Comparison of ENCODE assay signal across 10 cellular contexts in the genomic region with DNA sequence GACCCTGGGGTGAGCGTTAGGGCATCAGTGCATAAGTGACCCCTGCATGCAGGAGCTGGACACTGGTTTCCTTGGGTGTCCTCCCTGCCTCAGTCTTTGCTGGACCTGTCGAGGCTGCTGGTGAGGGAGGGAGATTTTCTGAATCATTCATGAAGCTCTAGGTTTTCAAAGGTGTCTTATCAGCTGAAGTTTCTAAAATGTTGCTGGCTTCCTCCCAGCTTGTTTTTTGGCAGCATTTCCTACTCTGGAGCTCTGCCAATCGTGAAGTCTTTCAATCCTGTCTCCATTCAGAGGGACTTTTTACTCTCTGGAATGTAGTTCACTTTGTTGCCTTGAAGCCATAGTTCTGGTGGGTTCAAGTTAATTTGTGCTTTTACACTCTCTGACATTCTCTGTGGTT. TPM values are rescaled to one million over a fixed set of nuclear protein-coding genes. Genes with fewer than 3 reads are reported as not detected.
DNase-seq lines count a peak whose midpoint lies in the region; ATAC-seq and TF ChIP-seq lines count a peak whose summit lies in the region.
"Had no signal": no experiment of that assay in that cellular context is flagged by ENCODE, and none has a peak within 500 bp of the region (broad histone marks: within the 10 kb centered on the region; RNA-seq: fewer than 3 reads in every experiment).

No MANE protein-coding gene starts in this region.

- DNase-seq in activated naive CD4-positive, alpha-beta T cell treated with anti-CD3 and anti-CD28 coated beads, Interleukin-2, amount 10 ng/mL, durations not matched to agents 7 days and 5 days: no peak
- no peak for DNase-seq in activated naive CD4-positive, alpha-beta T cell treated with anti-CD3 and anti-CD28 coated beads, Interleukin-2, amount 50 U/mL, for 16 hours
- peak; percentile 33 to 80 (median 55) for DNase-seq in adrenal gland
- DNase-seq in stimulated activated naive CD8-positive, alpha-beta T cell treated with anti-CD3 and anti-CD28 coated beads, Interleukin-15, Interleukin-2, amounts not matched to agents 100 U/mL and 50 U/mL, for 24 hours: no peak
- no peak for DNase-seq in SHP77 treated with DMSO at 0.1 percent for 48 hours (lab: John Stamatoyannopoulos, UW)
- DNase-seq in NCI-H774 (lab: John Stamatoyannopoulos, UW): no peak
- DNase-seq: C1 segment of cervical spinal cord had no signal

- no peaks in the 10 kb centered on the region for H3F3A ChIP-seq in Loucy (ENCODE audit: low read depth)

- no peak overlapping the region for H3K27ac ChIP-seq in adrenal gland

- H3K9me2 ChIP-seq in Loucy (replicated peaks; ENCODE audit: low read depth, low read length): no peaks in the 10 kb centered on the region

- H3K9me3 ChIP-seq in Loucy (ENCODE audit: insufficient read depth, low read depth, low read length): no peaks in the 10 kb centered on the region
- H3K9me3 ChIP-seq in adrenal gland (replicated peaks in 1 of 3): no peaks in the 10 kb centered on the region

- peak; percentile 16 for ATAC-seq in stimulated activated naive CD8-positive, alpha-beta T cell treated with anti-CD3 and anti-CD28 coated beads, Interleukin-15, Interleukin-2, amounts not matched to agents 100 U/mL and 50 U/mL, for 24 hours
- no peak for ATAC-seq in HG03135 (IDR thresholded peaks at IDR 0.05; ENCODE audit: unreplicated experiment)

- H3K4me3 Mint-ChIP-seq in activated naive CD4-positive, alpha-beta T cell treated with anti-CD3 and anti-CD28 coated beads, Interleukin-2, amount 10 ng/mL, durations not matched to agents 7 days and 5 days: peak overlapping the region; percentile 53

- H2AFZ ChIP-seq in Loucy (ENCODE audit: low read length): no peak overlapping the region

- peaks cover 20% of the 10 kb centered on the region for H3K36me3 Mint-ChIP-seq in activated naive CD4-positive, alpha-beta T cell treated with anti-CD3 and anti-CD28 coated beads, Interleukin-2, amount 10 ng/mL, durations not matched to agents 7 days and 5 days

- H3K4me1 ChIP-seq in Loucy (ENCODE audit: insufficient read depth, low read length, poor library complexity, severe bottlenecking) (peaks cover 26% of the 10 kb centered on the region), adrenal gland (replicated peaks in 1 of 2) (no peaks in the 10 kb centered on the region)

- H3K27ac Mint-ChIP-seq in activated naive CD4-positive, alpha-beta T cell treated with anti-CD3 and anti-CD28 coated beads, Interleukin-2, amount 10 ng/mL, durations not matched to agents 7 days and 5 days: peak overlapping the region; percentile 87

- H3K27me3 ChIP-seq in Loucy (ENCODE audit: insufficient read depth, low read length, poor library complexity, severe bottlenecking) (no peaks in the 10 kb centered on the region), adrenal gland (no peaks in the 10 kb centered on the region)

- peak overlapping the region; percentile 4 for H3K9ac ChIP-seq in Loucy (ENCODE audit: low read depth, low read length, poor library complexity, severe bottlenecking)

- H3K36me3 ChIP-seq in Loucy (ENCODE audit: insufficient read depth, low read length) (no peaks in the 10 kb centered on the region), adrenal gland (replicated peaks in 1 of 2) (no peaks in the 10 kb centered on the region)

- no peak for TF ChIP-seq POLR2A in adrenal gland (IDR thresholded peaks at IDR 0.05)

- peaks cover 43% of the 10 kb centered on the region for H3K4me1 Mint-ChIP-seq in activated naive CD4-positive, alpha-beta T cell treated with anti-CD3 and anti-CD28 coated beads, Interleukin-2, amount 10 ng/mL, durations not matched to agents 7 days and 5 days

- CTCF ChIA-PET in activated naive CD4-positive, alpha-beta T cell treated with anti-CD3 and anti-CD28 coated beads, Interleukin-2, amount 10 ng/mL, durations not matched to agents 7 days and 5 days (lab: Charles Lee): interaction anchor here (0.5 to 0.8 kb wide), 3 partner anchors 19 to 84 kb away, joined by 3 to 5 read pairs (median 3); no protein-coding TSS in a partner anchor

- WGBS in adrenal gland, 4 donors: 0 to 7% (median 1%) methylated on average over 1 to 3 of the region's 3 CpGs

- peak overlapping the region; percentile 82 for H3K4me2 ChIP-seq in Loucy (ENCODE audit: low read depth, low read length, poor library complexity, severe bottlenecking)

- H3K4me3 ChIP-seq in Loucy (ENCODE audit: low read length, poor library complexity, severe bottlenecking) (peak overlapping the region; percentile 61), adrenal gland (no peak overlapping the region)

- no peaks in the 10 kb centered on the region for H3K79me2 ChIP-seq in Loucy (ENCODE audit: insufficient read depth, low read length)

- peaks cover 21% of the 10 kb centered on the region for H3K27me3 Mint-ChIP-seq in activated naive CD4-positive, alpha-beta T cell treated with anti-CD3 and anti-CD28 coated beads, Interleukin-2, amount 10 ng/mL, durations not matched to agents 7 days and 5 days

- H3K9me3 Mint-ChIP-seq in activated naive CD4-positive, alpha-beta T cell treated with anti-CD3 and anti-CD28 coated beads, Interleukin-2, amount 10 ng/mL, durations not matched to agents 7 days and 5 days: peaks cover 16% of the 10 kb centered on the region

- intact Hi-C loops in adrenal gland (cut with DNase I): no loop called here

- TF ChIP-seq CTCF in Loucy (conservative IDR thresholded peaks at IDR 0.05; ENCODE audit: low read length) (no peak), adrenal gland (IDR thresholded peaks at IDR 0.05) (no peak)

- no peaks in the 10 kb centered on the region for H4K20me1 ChIP-seq in Loucy (ENCODE audit: insufficient read depth, low read length, poor library complexity, severe bottlenecking)

RNA-seq across cellular contexts. Expression of gene SNTG2, which starts 23.8 kb away (rescaled TPM):
- total RNA-seq in adrenal gland: 1 to 10 TPM in 4 of 8 donors, under 1 TPM in 3, not detected in 1; 0.26 to 4.3 (median 1.1) TPM
- polyA plus RNA-seq in adrenal gland: 1 to 10 TPM in 1 of 3 donors, under 1 TPM in 2; 0.48 to 1.5 (median 0.72) TPM
- total RNA-seq: T-helper 1 cell treated with Interleukin-12 subunit alpha and Interleukin-12 subunit beta and Interleukin-4 antibody, amounts not matched to agents 30 ng/mL and 1 ng/mL, for 36 hours had no signal

Comparison
In these comparisons a context has a peak if more than half of its experiments do, and no peak if none do; other contexts are left out.
1. DNase-seq: peak in adrenal gland (7 of 7); none in activated naive CD4-positive, alpha-beta T cell treated with anti-CD3 and anti-CD28 coated beads, Interleukin-2, amount 10 ng/mL, durations not matched to agents 7 days and 5 days (single experiment), activated naive CD4-positive, alpha-beta T cell treated with anti-CD3 and anti-CD28 coated beads, Interleukin-2, amount 50 U/mL, for 16 hours (single experiment), stimulated activated naive CD8-positive, alpha-beta T cell treated with anti-CD3 and anti-CD28 coated beads, Interleukin-15, Interleukin-2, amounts not matched to agents 100 U/mL and 50 U/mL, for 24 hours (single experiment), SHP77 treated with DMSO at 0.1 percent for 48 hours (single experiment) and NCI-H774 (single experiment).